Comparison of ENCODE assay signal across 16 cellular contexts in genomic region chr4:127995776-127996175, GRCh38. TPM values are rescaled to one million over a fixed set of nuclear protein-coding genes. Genes with fewer than 3 reads are reported as not detected.
DNase-seq lines count a peak whose midpoint lies in the region; ATAC-seq, FAIRE-seq and TF ChIP-seq lines count a peak whose summit lies in the region.
"Had no signal": no experiment of that assay in that cellular context is flagged by ENCODE, and none has a peak within 500 bp of the region (broad histone marks: within the 10 kb centered on the region; RNA-seq: fewer than 3 reads in every experiment).

No MANE protein-coding gene starts in this region.

- H3K4me2 ChIP-seq in astrocyte (ENCODE audit: low read length): no peak overlapping the region
- H3K4me2 ChIP-seq: hepatocyte had no signal

- no peak overlapping the region for H3K9ac ChIP-seq in astrocyte (ENCODE audit: low read length)

- no peak overlapping the region for H2AFZ ChIP-seq in astrocyte (ENCODE audit: low read depth, low read length)
- H2AFZ ChIP-seq: hepatocyte had no signal

- H3K4me3 Mint-ChIP-seq in astrocyte (ENCODE audit: unreplicated experiment): no peak overlapping the region
- H3K4me3 Mint-ChIP-seq: activated CD8-positive, alpha-beta T cell treated with anti-CD3 and anti-CD28 coated beads for 36 hours; CD14-positive monocyte; naive thymus-derived CD4-positive, alpha-beta T cell had no signal

- peak overlapping the region; percentile 18 for H3K27ac Mint-ChIP-seq in astrocyte (ENCODE audit: unreplicated experiment)

- no peaks in the 10 kb centered on the region for H4K20me1 ChIP-seq in astrocyte (ENCODE audit: insufficient read depth, low read length)

- peaks cover 16% of the 10 kb centered on the region for H3K9me3 Mint-ChIP-seq in astrocyte (ENCODE audit: unreplicated experiment)

- H3K4me3 ChIP-seq in astrocyte (ENCODE audit: insufficient read depth, low read depth, low read length): no peak overlapping the region
- H3K4me3 ChIP-seq: hepatocyte, left ventricle myocardium inferior, suprapubic skin had no signal

- H3K27me3 ChIP-seq in astrocyte (ENCODE audit: insufficient read depth, low read length): no peaks in the 10 kb centered on the region
- H3K27me3 ChIP-seq: hepatocyte, suprapubic skin had no signal

- FAIRE-seq in astrocyte (lab: Jason Lieb, UNC): no peak
- FAIRE-seq: endothelial cell of umbilical vein had no signal

- TF ChIP-seq CTCF in astrocyte (IDR thresholded peaks at IDR 0.05; ENCODE audit: insufficient read depth, low read depth, low read length): no peak

- no peaks in the 10 kb centered on the region for H3K36me3 ChIP-seq in astrocyte (ENCODE audit: insufficient read depth, low read length)

- intact Hi-C loops in left colon (cut with DNase I, micrococcal nuclease): no loop called here

- DNase-seq in COLO668 (lab: John Stamatoyannopoulos, UW; ENCODE audit: unreplicated experiment) (peak; percentile 3), HS-5 (ENCODE audit: low read depth) (peak; percentile 8), astrocyte (ENCODE audit: low read depth) (peak; percentile 20), left colon (no peak), NCI-H2171 (lab: John Stamatoyannopoulos, UW) (no peak), hepatic stellate cell (ENCODE audit: low spot score) (no peak), SIG-M5 (lab: John Stamatoyannopoulos, UW) (no peak)
- no peak for DNase-seq in activated CD4-positive, alpha-beta T cell treated with anti-CD3 and anti-CD28 coated beads, Interleukin-2, amount 50 U/mL, for 1 hour
- DNase-seq: activated CD8-positive, alpha-beta T cell treated with anti-CD3 and anti-CD28 coated beads for 36 hours; activated gamma-delta T cell treated with Interleukin-2 at 50 U/mL for 16 hours; left ventricle myocardium inferior; naive thymus-derived CD4-positive, alpha-beta T cell had no signal

- no peaks in the 10 kb centered on the region for H3K9me3 ChIP-seq in astrocyte (ENCODE audit: insufficient read depth, low read depth, low read length)

- H3K27me3 Mint-ChIP-seq in astrocyte (ENCODE audit: low read depth, unreplicated experiment): no peaks in the 10 kb centered on the region
- H3K27me3 Mint-ChIP-seq: activated CD8-positive, alpha-beta T cell treated with anti-CD3 and anti-CD28 coated beads for 36 hours; naive thymus-derived CD4-positive, alpha-beta T cell had no signal

- peaks cover 24% of the 10 kb centered on the region for H3K36me3 Mint-ChIP-seq in astrocyte (ENCODE audit: low read depth, unreplicated experiment)

- no peak overlapping the region for H3K27ac ChIP-seq in astrocyte (ENCODE audit: low read depth, low read length)
- H3K27ac ChIP-seq: hepatocyte, left ventricle myocardium inferior, suprapubic skin had no signal

- H3K79me2 ChIP-seq in astrocyte (ENCODE audit: insufficient read depth, low read length): no peaks in the 10 kb centered on the region
- H3K79me2 ChIP-seq: hepatocyte had no signal

- H3K4me1 ChIP-seq in astrocyte (ENCODE audit: insufficient read depth, low read length): no peaks in the 10 kb centered on the region
- H3K4me1 ChIP-seq: suprapubic skin had no signal

- ATAC-seq in left colon: peak; percentile 54
- ATAC-seq: activated CD8-positive, alpha-beta T cell treated with anti-CD3 and anti-CD28 coated beads for 36 hours; naive thymus-derived CD4-positive, alpha-beta T cell had no signal

- no peaks in the 10 kb centered on the region for H3K4me1 Mint-ChIP-seq in astrocyte (ENCODE audit: low read depth, unreplicated experiment)

RNA-seq across cellular contexts. Expression of gene ABHD18, which starts 30.6 kb away (rescaled TPM):
- total RNA-seq in astrocyte (9.2 and 9.5 TPM in 2 replicates), left colon (10 to 100 TPM; 16.9 to 17.5 TPM)

RNA-seq across cellular contexts. Expression of gene MFSD8, which starts 30.8 kb away (rescaled TPM):
- total RNA-seq in astrocyte (22.2 and 23.0 TPM in 2 replicates), left colon (10 to 100 TPM; 23.1 to 28.4 TPM)

Comparison
In these comparisons a context has a peak if more than half of its experiments do, and no peak if none do; other contexts are left out.
1. DNase-seq: peak in COLO668 (single experiment), HS-5 (single experiment) and astrocyte (single experiment); none in left colon (0 of 2), NCI-H2171 (single experiment), hepatic stellate cell (single experiment), activated CD4-positive, alpha-beta T cell treated with anti-CD3 and anti-CD28 coated beads, Interleukin-2, amount 50 U/mL, for 1 hour (single experiment) and SIG-M5 (single experiment).